21 cellular contexts compared by ENCODE assay signal in the genomic region with DNA sequence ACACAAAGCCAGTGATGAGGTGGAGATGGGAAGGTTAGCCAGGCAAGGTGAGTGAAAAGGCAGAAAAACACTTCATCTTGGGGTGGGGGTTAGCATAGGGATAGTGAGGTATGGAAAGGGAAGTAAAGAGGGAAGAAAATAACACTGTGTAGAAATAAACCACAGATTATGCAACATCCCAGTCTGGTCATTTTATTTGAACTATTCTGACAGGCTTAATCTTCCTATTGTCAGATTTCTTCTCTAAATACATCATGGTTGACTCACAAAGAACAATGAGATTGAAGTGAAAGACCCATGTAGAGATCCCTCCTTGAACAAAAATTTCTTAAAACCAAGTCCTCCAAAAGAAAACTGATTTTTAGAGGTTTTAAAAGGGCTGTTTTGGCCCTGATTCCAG.
DNase-seq lines count a peak whose midpoint lies in the region; TF ChIP-seq lines count a peak whose summit lies in the region.
"Had no signal": no experiment of that assay in that cellular context is flagged by ENCODE, and none has a peak within 500 bp of the region (broad histone marks: within the 10 kb centered on the region; RNA-seq: fewer than 3 reads in every experiment).

No MANE protein-coding gene starts in this region.

- intact Hi-C loops in left ventricle myocardium inferior (cut with micrococcal nuclease): no loop called here

- H3K4me3 Mint-ChIP-seq in CD8-positive, alpha-beta memory T cell: no peak overlapping the region
- H3K4me3 Mint-ChIP-seq: activated B cell treated with CpG ODN at 0.5 μM for 24 hours; activated naive CD8-positive, alpha-beta T cell; H9; IgD-negative memory B cell had no signal

- CTCF ChIA-PET in CD8-positive, alpha-beta memory T cell (lab: Charles Lee): no interaction called here

- TF ChIP-seq CTCF in left ventricle myocardium inferior (IDR thresholded peaks at IDR 0.05; ENCODE audit: borderline replicate concordance): no peak

- H3K27me3 Mint-ChIP-seq in CD8-positive, alpha-beta memory T cell: no peaks in the 10 kb centered on the region
- H3K27me3 Mint-ChIP-seq: activated B cell treated with CpG ODN at 0.5 μM for 24 hours; activated naive CD8-positive, alpha-beta T cell; IgD-negative memory B cell had no signal

- no peak overlapping the region for H3K4me3 ChIP-seq in adipocyte (ENCODE audit: low read length)
- H3K4me3 ChIP-seq in left ventricle myocardium inferior: no peak overlapping the region
- no peak overlapping the region for H3K4me3 ChIP-seq in CD8-positive, alpha-beta memory T cell (ENCODE audit: low read length)
- H3K4me3 ChIP-seq: dorsolateral prefrontal cortex, GM12878, heart left ventricle, lower lobe of right lung had no signal

- POLR2A ChIA-PET in CD8-positive, alpha-beta memory T cell (lab: Charles Lee): no interaction called here

- H3K4me1 Mint-ChIP-seq in CD8-positive, alpha-beta memory T cell: no peaks in the 10 kb centered on the region

- H3K27me3 ChIP-seq in adipocyte (replicated peaks; ENCODE audit: control insufficient read depth, insufficient read depth, low read length) (no peaks in the 10 kb centered on the region), left ventricle myocardium inferior (ENCODE audit: low read depth) (no peaks in the 10 kb centered on the region)
- H3K27me3 ChIP-seq in CD8-positive, alpha-beta memory T cell (ENCODE audit: insufficient read depth, low read length, poor library complexity, severe bottlenecking): no peaks in the 10 kb centered on the region
- H3K27me3 ChIP-seq: brain microvascular endothelial cell, dorsolateral prefrontal cortex, heart left ventricle had no signal

- H3K27ac ChIP-seq in left ventricle myocardium inferior (replicated peaks): no peak overlapping the region
- H3K27ac ChIP-seq in CD8-positive, alpha-beta memory T cell (ENCODE audit: low read depth, low read length): no peak overlapping the region
- H3K27ac ChIP-seq: brain microvascular endothelial cell, dorsolateral prefrontal cortex, heart left ventricle, lower lobe of right lung had no signal

- H3K36me3 ChIP-seq in adipocyte (ENCODE audit: control insufficient read depth, insufficient read depth, low read length, severe bottlenecking) (no peaks in the 10 kb centered on the region), left ventricle myocardium inferior (no peaks in the 10 kb centered on the region)
- H3K36me3 ChIP-seq in CD8-positive, alpha-beta memory T cell (ENCODE audit: insufficient read depth, low read length): no peaks in the 10 kb centered on the region
- H3K36me3 ChIP-seq: brain microvascular endothelial cell, heart left ventricle, lower lobe of right lung had no signal

- DNase-seq in HCEC 1CT (peak; percentile 16), NOMO-1 (lab: John Stamatoyannopoulos, UW; ENCODE audit: unreplicated experiment in 2 of 2) (peak; percentile 7 to 69), adipocyte (ENCODE audit: low read depth) (peak; percentile 58), renal cortical epithelial cell (ENCODE audit: low read depth) (peak; percentile 79), COLO829 (ENCODE audit: low spot score) (no peak), left ventricle myocardium inferior (no peak)
- no peak for DNase-seq in CD8-positive, alpha-beta memory T cell
- DNase-seq: activated B cell treated with CpG ODN at 0.5 μM for 24 hours; brain microvascular endothelial cell; dorsolateral prefrontal cortex; GDM1; H9; heart left ventricle; lower lobe of right lung; NCI-H1105; NCI-H2107; NCI-H526 treated with DMSO at 0.1 percent for 48 hours; stimulated activated CD4-positive, alpha-beta T cell treated with anti-CD3 and anti-CD28 coated beads, Interleukin-2, amount 100 ng/mL, for 24 hours had no signal

- H3K27ac Mint-ChIP-seq in CD8-positive, alpha-beta memory T cell: no peak overlapping the region
- H3K27ac Mint-ChIP-seq: activated B cell treated with CpG ODN at 0.5 μM for 24 hours; activated naive CD8-positive, alpha-beta T cell; H9; IgD-negative memory B cell had no signal

- peaks cover under 1% of the 10 kb centered on the region for H3K4me1 ChIP-seq in adipocyte (ENCODE audit: control insufficient read depth, insufficient read depth, low read length)
- H3K4me1 ChIP-seq in left ventricle myocardium inferior: no peaks in the 10 kb centered on the region
- no peaks in the 10 kb centered on the region for H3K4me1 ChIP-seq in CD8-positive, alpha-beta memory T cell (ENCODE audit: insufficient read depth, low read length)
- H3K4me1 ChIP-seq: heart left ventricle, lower lobe of right lung had no signal

- no peaks in the 10 kb centered on the region for H3K9me3 ChIP-seq in adipocyte (ENCODE audit: control insufficient read depth, low read length)
- no peaks in the 10 kb centered on the region for H3K9me3 ChIP-seq in left ventricle myocardium inferior (replicated peaks)
- no peaks in the 10 kb centered on the region for H3K9me3 ChIP-seq in CD8-positive, alpha-beta memory T cell (ENCODE audit: low read length)
- H3K9me3 ChIP-seq: heart left ventricle, lower lobe of right lung had no signal

- H3K9me3 Mint-ChIP-seq in CD8-positive, alpha-beta memory T cell: no peaks in the 10 kb centered on the region
- H3K9me3 Mint-ChIP-seq: activated B cell treated with CpG ODN at 0.5 μM for 24 hours, IgD-negative memory B cell had no signal

- no peak overlapping the region for H3K9ac ChIP-seq in adipocyte (ENCODE audit: low read length)

- no peaks in the 10 kb centered on the region for H3K36me3 Mint-ChIP-seq in CD8-positive, alpha-beta memory T cell
- H3K36me3 Mint-ChIP-seq: activated naive CD8-positive, alpha-beta T cell had no signal

Comparison
In these comparisons a context has a peak if more than half of its experiments do, and no peak if none do; other contexts are left out.
1. DNase-seq: peak in HCEC 1CT (single experiment), NOMO-1 (2 of 2), adipocyte (single experiment) and renal cortical epithelial cell (single experiment); none in COLO829 (single experiment), left ventricle myocardium inferior (single experiment) and CD8-positive, alpha-beta memory T cell (0 of 5).